ENCODE assay signal across 34 cellular contexts in the genomic region with DNA sequence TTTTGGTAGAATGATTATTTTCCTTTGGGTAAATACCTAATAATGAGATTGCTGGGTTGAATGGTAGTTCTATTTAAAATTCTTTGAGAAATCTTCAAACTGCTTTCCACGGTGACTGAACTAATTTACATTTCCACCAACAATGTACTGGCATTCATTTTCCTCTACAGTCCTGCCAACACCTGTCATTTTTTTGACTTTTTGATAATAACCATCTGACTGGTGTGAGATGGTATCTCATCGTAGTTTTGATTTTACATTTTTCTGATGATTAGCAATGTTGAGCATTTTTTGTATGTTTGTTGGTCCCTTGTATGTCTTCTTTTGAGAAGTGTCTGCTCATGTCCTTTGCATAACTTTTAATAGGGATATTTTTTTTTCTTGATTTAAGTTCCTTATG.
"Had no signal": no experiment of that assay in that cellular context is flagged by ENCODE, and none has a peak within 500 bp of the region (broad histone marks: within the 10 kb centered on the region; RNA-seq: fewer than 3 reads in every experiment).

No MANE protein-coding gene starts in this region.

- H3K27ac ChIP-seq: KMS-11 had no signal

- DNase-seq: Karpas-422, Kasumi-1, MG63, MM.1S, MV-4-11, NCI-H1048, NCI-H1092, NCI-H1092 treated with DMSO at 0.1 percent for 48 hours, NCI-H1105, NCI-H1105 treated with DMSO at 0.1 percent for 48 hours, NCI-H1417, NCI-H1417 treated with DMSO at 0.1 percent for 48 hours, NCI-H1436, NCI-H1436 treated with DMSO at 0.1 percent for 48 hours, NCI-H146, NCI-H1694, NCI-H1694 treated with DMSO at 0.1 percent for 48 hours, NCI-H187, NCI-H187 treated with DMSO at 0.1 percent for 48 hours, NCI-H1930, NCI-H2029, NCI-H2029 treated with DMSO at 0.1 percent for 48 hours, NCI-H2081, NCI-H2081 treated with DMSO at 0.1 percent for 48 hours, NCI-H2107, NCI-H2171, NCI-H2171 treated with DMSO at 0.1 percent for 48 hours, NCI-H2227 treated with DMSO at 0.1 percent for 48 hours, NCI-H226, NCI-H345, NCI-H446, NCI-H446 treated with DMSO at 0.1 percent for 48 hours, NCI-H510A had no signal

- H3K36me3 ChIP-seq: MG63 had no signal

- H3K27me3 ChIP-seq: MG63 had no signal

- H3K4me3 ChIP-seq: MG63 had no signal

- H3K9ac ChIP-seq: KMS-11 had no signal

- H3K4me2 ChIP-seq: KMS-11 had no signal
